Comparison of ENCODE assay signal across 18 cellular contexts in genomic region chr3:50372349-50372748, GRCh38. TPM values are rescaled to one million over a fixed set of nuclear protein-coding genes. Genes with fewer than 3 reads are reported as not detected.
DNase-seq lines count a peak whose midpoint lies in the region; ATAC-seq and TF ChIP-seq lines count a peak whose summit lies in the region.
"Had no signal": no experiment of that assay in that cellular context is flagged by ENCODE, and none has a peak within 500 bp of the region (broad histone marks: within the 10 kb centered on the region; RNA-seq: fewer than 3 reads in every experiment).

No MANE protein-coding gene starts in this region.

- intact Hi-C loops in A673 (cut with micrococcal nuclease; ENCODE audit: unreplicated experiment) = loop anchor here (5.0 kb wide), 1 partner anchor 170 kb away; no protein-coding TSS in a partner anchor

- H3K27me3 Mint-ChIP-seq in H9 (ENCODE audit: low read depth) = peaks cover 2% of the 10 kb centered on the region
- H3K27me3 Mint-ChIP-seq: activated T-helper 17 cell treated with anti-CD3 and anti-CD28 coated beads, Interleukin-2, amount 50 U/mL, for 72 hours had no signal

- CTCF ChIA-PET in A673 (lab: Charles Lee) = no interaction called here

- DNase-seq in A673 (ENCODE audit: low spot score) (peak; percentile 17), H9 (no peak), hepatocyte (ENCODE audit: low spot score) (peak; percentile 62), osteoblast (ENCODE audit: insufficient read length, low spot score, missing footprints) (no peak)
- DNase-seq: activated CD4-positive, alpha-beta T cell treated with anti-CD3 and anti-CD28 coated beads, Interleukin-2, amount 50 U/mL, for 1 hour; HCEC 1CT; kidney; MM.1S; psoas muscle; T-helper 1 cell; upper lobe of right lung had no signal

- no peak overlapping the region for H3K4me2 ChIP-seq in H9 (ENCODE audit: insufficient read depth, insufficient read length, low read length)
- H3K4me2 ChIP-seq in hepatocyte = no peak overlapping the region
- H3K4me2 ChIP-seq in osteoblast (ENCODE audit: insufficient read depth, low read length) = no peak overlapping the region

- H3K56ac ChIP-seq in H9 (ENCODE audit: insufficient read length, low read depth, low read length) = no peak overlapping the region

- H3T11ph ChIP-seq in H9 (ENCODE audit: low read length) = no peak overlapping the region

- H3K79me2 ChIP-seq in H9 (ENCODE audit: insufficient read depth, low read length) = no peaks in the 10 kb centered on the region
- H3K79me2 ChIP-seq in hepatocyte = no peaks in the 10 kb centered on the region
- no peaks in the 10 kb centered on the region for H3K79me2 ChIP-seq in osteoblast (ENCODE audit: insufficient read depth, low read length)

- H3K36me3 Mint-ChIP-seq in H9 (ENCODE audit: insufficient read depth in 1 of 3, low read depth in 3 of 3) = no peaks in the 10 kb centered on the region

- H3K4me1 ChIP-seq in A673 (ENCODE audit: insufficient read depth, low read length, poor library complexity, severe bottlenecking) = no peaks in the 10 kb centered on the region
- H3K4me1 ChIP-seq in H9 (ENCODE audit: insufficient read depth, low read length) = no peaks in the 10 kb centered on the region
- peaks cover 3% of the 10 kb centered on the region for H3K4me1 ChIP-seq in hepatocyte (ENCODE audit: insufficient read depth)
- no peaks in the 10 kb centered on the region for H3K4me1 ChIP-seq in osteoblast (ENCODE audit: insufficient read depth, low read length)
- H3K4me1 ChIP-seq: breast epithelium, psoas muscle, upper lobe of right lung had no signal

- no peak overlapping the region for H2BK15ac ChIP-seq in H9 (ENCODE audit: low read depth, low read length)

- TF ChIP-seq CTCF in A673 (conservative IDR thresholded peaks at IDR 0.05; ENCODE audit: low read depth, low read length) (no peak), H9 (conservative IDR thresholded peaks at IDR 0.05) (peak; percentile 15; the same call in 1 of the 3 replicates), hepatocyte (IDR thresholded peaks at IDR 0.05; ENCODE audit: poor library complexity) (no peak), osteoblast (IDR thresholded peaks at IDR 0.05; ENCODE audit: extremely low read depth, low read depth, low read length) (no peak)

- no peak overlapping the region for H2AK5ac ChIP-seq in H9 (ENCODE audit: insufficient read length, low read length)

- H2BK120ac ChIP-seq in H9 (ENCODE audit: low read depth, low read length, poor library complexity, severe bottlenecking) = no peak overlapping the region

- POLR2A ChIA-PET in A673 (lab: Charles Lee; ENCODE audit: low non-redundant PET) = no interaction called here

- H3K36me3 ChIP-seq in A673 (ENCODE audit: insufficient read depth, low read length, poor library complexity, severe bottlenecking) = no peaks in the 10 kb centered on the region
- no peaks in the 10 kb centered on the region for H3K36me3 ChIP-seq in hepatocyte (replicated peaks; ENCODE audit: insufficient read depth, low read depth)
- no peaks in the 10 kb centered on the region for H3K36me3 ChIP-seq in osteoblast (ENCODE audit: insufficient read depth, low read length)
- H3K36me3 ChIP-seq: breast epithelium, upper lobe of right lung had no signal

- H3K4me3 Mint-ChIP-seq in H9 = no peak overlapping the region; a peak in 1 of 5 replicates
- H3K4me3 Mint-ChIP-seq: activated T-helper 17 cell treated with anti-CD3 and anti-CD28 coated beads, Interleukin-2, amount 50 U/mL, for 72 hours had no signal

- peaks cover 16 to 43% of the 10 kb centered on the region in 2 experiments for H3K4me1 Mint-ChIP-seq in H9

- no peaks in the 10 kb centered on the region for H3K9me3 ChIP-seq in A673 (ENCODE audit: low read depth, low read length, poor library complexity, severe bottlenecking)
- H3K9me3 ChIP-seq in H9 (ENCODE audit: control insufficient read depth, low read depth, low read length) = no peaks in the 10 kb centered on the region
- H3K9me3 ChIP-seq in hepatocyte (ENCODE audit: low read depth) = no peaks in the 10 kb centered on the region
- H3K9me3 ChIP-seq in osteoblast (ENCODE audit: low read depth, low read length) = no peaks in the 10 kb centered on the region
- H3K9me3 ChIP-seq: breast epithelium, psoas muscle, upper lobe of right lung had no signal

- H3K27ac ChIP-seq in A673 (ENCODE audit: low read depth, low read length, poor library complexity, severe bottlenecking) (no peak overlapping the region), H9 (ENCODE audit: insufficient read length, low read depth, low read length) (no peak overlapping the region), hepatocyte (no peak overlapping the region), osteoblast (ENCODE audit: low read depth, low read length) (no peak overlapping the region)
- H3K27ac ChIP-seq: breast epithelium, HL-60, psoas muscle, upper lobe of right lung had no signal

- no peaks in the 10 kb centered on the region for H3K9me3 Mint-ChIP-seq in H9
- H3K9me3 Mint-ChIP-seq: activated T-helper 17 cell treated with anti-CD3 and anti-CD28 coated beads, Interleukin-2, amount 50 U/mL, for 72 hours had no signal

- H3K23me2 ChIP-seq in H9 (ENCODE audit: insufficient read length, low read depth, low read length, poor library complexity, severe bottlenecking) = no peaks in the 10 kb centered on the region

- no peak overlapping the region for H3K23ac ChIP-seq in H9 (ENCODE audit: insufficient read length, low read depth, low read length)

- no peak overlapping the region for H4K91ac ChIP-seq in H9 (ENCODE audit: insufficient read length, low read depth, low read length)

- H2BK12ac ChIP-seq in H9 (ENCODE audit: insufficient read length, low read depth, low read length) = no peak overlapping the region

- H4K20me1 ChIP-seq in H9 (ENCODE audit: control insufficient read depth, insufficient read depth, insufficient read length) (peaks cover 2% of the 10 kb centered on the region), hepatocyte (ENCODE audit: insufficient read depth, poor library complexity, severe bottlenecking) (no peaks in the 10 kb centered on the region), osteoblast (ENCODE audit: insufficient read depth, low read length) (no peaks in the 10 kb centered on the region)

- H3K79me1 ChIP-seq in H9 (ENCODE audit: insufficient read depth, low read depth, low read length, poor library complexity, severe bottlenecking) = no peaks in the 10 kb centered on the region

- no peaks in the 10 kb centered on the region for H3K27me3 ChIP-seq in A673 (replicated peaks; ENCODE audit: insufficient read depth, low read depth, low read length, poor library complexity)
- H3K27me3 ChIP-seq in H9 (ENCODE audit: insufficient read depth, low read length) = no peaks in the 10 kb centered on the region
- no peaks in the 10 kb centered on the region for H3K27me3 ChIP-seq in hepatocyte
- H3K27me3 ChIP-seq in osteoblast (ENCODE audit: insufficient read depth, low read length) = no peaks in the 10 kb centered on the region
- H3K27me3 ChIP-seq: breast epithelium, upper lobe of right lung had no signal

- H4K5ac ChIP-seq in H9 (ENCODE audit: insufficient read length, low read depth, low read length) = no peak overlapping the region

- H4K8ac ChIP-seq in H9 (replicated peaks; ENCODE audit: insufficient read length, low read depth, low read length) = no peak overlapping the region

- no peak overlapping the region for H3K9ac ChIP-seq in H9 (ENCODE audit: extremely low read depth, insufficient read length, low read length)

- H3K9me2 ChIP-seq in hepatocyte (replicated peaks; ENCODE audit: insufficient read depth) = no peaks in the 10 kb centered on the region

- H3K4me3 ChIP-seq in A673 (ENCODE audit: low read depth, low read length, poor library complexity, severe bottlenecking) = no peak overlapping the region
- H3K4me3 ChIP-seq in hepatocyte = no peak overlapping the region
- no peak overlapping the region for H3K4me3 ChIP-seq in osteoblast (ENCODE audit: insufficient read depth, low read length)
- H3K4me3 ChIP-seq: breast epithelium, psoas muscle, upper lobe of right lung had no signal

- no peak overlapping the region for H3K18ac ChIP-seq in H9 (ENCODE audit: insufficient read length, low read depth, low read length)

- H2BK20ac ChIP-seq in H9 (ENCODE audit: low read depth, low read length, poor library complexity, severe bottlenecking) = no peak overlapping the region

- H2BK5ac ChIP-seq in H9 (ENCODE audit: insufficient read length, low read length) = no peak overlapping the region

- WGBS in H9 (ENCODE audit: extremely low coverage, insufficient read length, low lambda C conversion rate) = no CpG with 5 or more reads among the region's 8 CpGs
- 79% methylated on average over 8 of the region's 8 CpGs for WGBS in hepatocyte (ENCODE audit: low lambda C conversion rate, missing lambda C conversion rate)

- ATAC-seq in SK-N-SH treated with all-trans-retinoic acid at 6 μM for 48 hours (peak; percentile 3; the same call in 2 of the 3 replicates), GM21526 (IDR thresholded peaks at IDR 0.05; ENCODE audit: low FRiP score, unreplicated experiment) (no peak), HG02973 (IDR thresholded peaks at IDR 0.05; ENCODE audit: unreplicated experiment) (no peak), GM21447 (IDR thresholded peaks at IDR 0.05; ENCODE audit: unreplicated experiment) (no peak)
- ATAC-seq: activated T-helper 17 cell treated with anti-CD3 and anti-CD28 coated beads, Interleukin-2, amount 50 U/mL, for 72 hours; psoas muscle; upper lobe of right lung had no signal

- H3K4ac ChIP-seq in H9 (ENCODE audit: low read depth, low read length) = no peak overlapping the region

- H3K27ac Mint-ChIP-seq in H9 = peak overlapping the region in 2 of 3 experiments; percentile 56 to 74; a peak in 3 of 7 replicates

- no peak overlapping the region for H2AFZ ChIP-seq in H9 (ENCODE audit: low read length)
- H2AFZ ChIP-seq in hepatocyte = no peak overlapping the region
- H2AFZ ChIP-seq in osteoblast (ENCODE audit: low read length) = no peak overlapping the region

- BruUV-seq in A673 (replicated peaks; lab: Mats Ljungman, UMichigan) = no TSS peak

- no peak overlapping the region; the same call in 1 of the 2 replicates for H3K14ac ChIP-seq in H9 (ENCODE audit: insufficient read depth, low read length)

RNA-seq across cellular contexts. Expression of gene TMEM115, which starts 13.0 kb away (rescaled TPM):
- total RNA-seq in A673 (2021) (17.3 and 19.4 TPM in 2 replicates), H9 (2021) (32.3 and 34.0 TPM in 2 replicates), hepatocyte (49.3 and 63.0 TPM in 2 replicates), osteoblast (61.6 and 73.1 TPM in 2 replicates)
- polyA plus RNA-seq in hepatocyte = 64.5 and 69.9 TPM in 2 replicates

RNA-seq across cellular contexts. Expression of gene CYB561D2, which starts 21.7 kb away (rescaled TPM):
- 7.9 and 8.2 TPM in 2 replicates for total RNA-seq in A673 (2021)
- total RNA-seq in H9 (2021) = 16.8 and 19.0 TPM in 2 replicates
- total RNA-seq in hepatocyte = 31.0 and 37.3 TPM in 2 replicates
- polyA plus RNA-seq in hepatocyte = 40.5 and 46.9 TPM in 2 replicates
- total RNA-seq in osteoblast = 22.1 and 25.0 TPM in 2 replicates

RNA-seq across cellular contexts. Expression of gene NPRL2, which starts 21.8 kb away (rescaled TPM):
- total RNA-seq in A673 (2021) (15.2 and 16.0 TPM in 2 replicates), H9 (2021) (23.0 and 23.4 TPM in 2 replicates), hepatocyte (22.3 and 23.5 TPM in 2 replicates), osteoblast (21.7 and 22.1 TPM in 2 replicates)
- polyA plus RNA-seq in hepatocyte = 27.0 and 34.6 TPM in 2 replicates

RNA-seq across cellular contexts. Expression of gene ZMYND10, which starts 26.8 kb away (rescaled TPM):
- total RNA-seq in A673 (2021) = 0.67 and 1.0 TPM in 2 replicates
- 0.61 and 1.4 TPM in 2 replicates for total RNA-seq in H9 (2021)
- 0.20 and 0.44 TPM in 2 replicates for total RNA-seq in hepatocyte
- 0.18 and 0.77 TPM in 2 replicates for polyA plus RNA-seq in hepatocyte
- total RNA-seq in osteoblast = 0.88 and 2.9 TPM in 2 replicates

RNA-seq across cellular contexts. Expression of gene RASSF1, which starts 31.7 kb away (rescaled TPM):
- total RNA-seq in A673 (2021) = 10.2 and 14.4 TPM in 2 replicates
- total RNA-seq in H9 (2021) = 15.1 and 15.8 TPM in 2 replicates
- total RNA-seq in hepatocyte = 11.3 and 13.4 TPM in 2 replicates
- 22.9 and 30.1 TPM in 2 replicates for polyA plus RNA-seq in hepatocyte
- total RNA-seq in osteoblast = 17.4 and 18.1 TPM in 2 replicates

Comparison
In these comparisons a context has a peak if more than half of its experiments do, and no peak if none do; other contexts are left out.
1. DNase-seq: peak in A673 (single experiment) and hepatocyte (single experiment); none in H9 (single experiment) and osteoblast (single experiment).